Comparison of ENCODE assay signal across 33 cellular contexts in genomic region chr3:148131990-148132638, GRCh38.
DNase-seq lines count a peak whose midpoint lies in the region; ATAC-seq and TF ChIP-seq lines count a peak whose summit lies in the region.
"Had no signal": no experiment of that assay in that cellular context is flagged by ENCODE, and none has a peak within 500 bp of the region (broad histone marks: within the 10 kb centered on the region; RNA-seq: fewer than 3 reads in every experiment).

No MANE protein-coding gene starts in this region.

- ATAC-seq in HG03442 (IDR thresholded peaks at IDR 0.05; ENCODE audit: unreplicated experiment) (no peak), SK-N-SH treated with all-trans-retinoic acid at 6 μM for 48 hours (no peak)
- ATAC-seq: activated CD8-positive, alpha-beta memory T cell treated with anti-CD3 and anti-CD28 coated beads, Interleukin-2, amount 10 ng/mL, durations not matched to agents 7 days and 5 days; activated T-cell treated with anti-CD3 and anti-CD28 coated beads, Interleukin-2, amount 50 U/mL, for 4 hours; stimulated activated effector memory CD8-positive, alpha-beta T cell treated with anti-CD3 and anti-CD28 coated beads, Interleukin-12 subunit alpha, Interleukin-12 subunit beta, amount 100 ng/mL, for 72 hours had no signal

- in situ Hi-C loops in brain microvascular endothelial cell (cut with HindIII; ENCODE audit: low pct_ligation_motif_present, low sequenced_read_pairs), result no loop called here

- H3K4me3 ChIP-seq in brain microvascular endothelial cell (ENCODE audit: low read depth, low read length), result no peak overlapping the region
- H3K4me3 ChIP-seq: coronary artery, left ventricle myocardium inferior, ovary, SK-N-MC, transverse colon had no signal

- H3K36me3 ChIP-seq in brain microvascular endothelial cell (replicated peaks), result no peaks in the 10 kb centered on the region
- H3K36me3 ChIP-seq: left ventricle myocardium inferior, ovary, transverse colon had no signal

- no peak overlapping the region for H3K27ac ChIP-seq in brain microvascular endothelial cell
- H3K27ac ChIP-seq: 22Rv1, coronary artery, epithelial cell of prostate, left ventricle myocardium inferior, ovary, SK-N-MC, transverse colon had no signal

- no peaks in the 10 kb centered on the region for H3K27me3 ChIP-seq in brain microvascular endothelial cell (replicated peaks)
- H3K27me3 ChIP-seq: ovary, transverse colon had no signal

- DNase-seq in DMS53 (lab: John Stamatoyannopoulos, UW), result peak; percentile 13
- DNase-seq in DMS53 treated with DMSO at 0.1 percent for 48 hours (lab: John Stamatoyannopoulos, UW; ENCODE audit: unreplicated experiment), result no peak
- peak; percentile 30 for DNase-seq in HS-5 (ENCODE audit: low read depth)
- peak; percentile 27 for DNase-seq in brain microvascular endothelial cell
- DNase-seq in T-helper 9 cell, result no peak
- no peak for DNase-seq in stimulated activated naive CD4-positive, alpha-beta T cell (lab: John Stamatoyannopoulos, UW)
- DNase-seq: activated CD4-positive, alpha-beta T cell treated with anti-CD3 and anti-CD28 coated beads, Interleukin-2, amount 50 U/mL, for 4 hours; activated CD4-positive, CD25-positive, alpha-beta regulatory T cell; activated CD8-positive, alpha-beta memory T cell treated with anti-CD3 and anti-CD28 coated beads, Interleukin-2, amount 10 ng/mL, durations not matched to agents 7 days and 5 days; activated gamma-delta T cell treated with Interleukin-2 at 50 U/mL for 16 hours; activated naive CD8-positive, alpha-beta T cell treated with anti-CD3 and anti-CD28 coated beads, Interleukin-2, amount 10 ng/mL, durations not matched to agents 7 days and 5 days; activated T-cell treated with anti-CD3 and anti-CD28 coated beads, Interleukin-2, amount 50 U/mL, for 4 hours; aorta; C1 segment of cervical spinal cord; COR-L47; DMS79 treated with DMSO at 0.1 percent for 48 hours; effector CD8-positive, alpha-beta T cell; islet precursor cell; left ventricle myocardium inferior; mesenchymal stem cell; NCI-H1048; NCI-H1694 treated with DMSO at 0.1 percent for 48 hours; NCI-H510A; nephron progenitor cell; ovary; transverse colon had no signal

- no peak for TF ChIP-seq CTCF in brain microvascular endothelial cell (IDR thresholded peaks at IDR 0.05; ENCODE audit: low read depth, low read length, missing control alignments)

TF ChIP-seq in SK-N-SH treated with all-trans-retinoic acid at 6 μM for 48 hours, 23 proteins besides CTCF, POLR2A, EP300 and RAD21:
- TF ChIP-seq ZNF565 (CRISPR knock-in tag; conservative IDR thresholded peaks at IDR 0.05; ENCODE audit: low read depth) (no peak), CSRNP3 (CRISPR knock-in tag; IDR thresholded peaks at IDR 0.05) (no peak), ZC3H10 (CRISPR knock-in tag; IDR thresholded peaks at IDR 0.05) (no peak), POU6F1 (CRISPR knock-in tag; IDR thresholded peaks at IDR 0.05; ENCODE audit: borderline replicate concordance, low read depth) (no peak), ZNF70 (CRISPR knock-in tag; IDR thresholded peaks at IDR 0.05) (no peak), CSDC2 (CRISPR knock-in tag; IDR thresholded peaks at IDR 0.05) (no peak), TOX (CRISPR knock-in tag; IDR thresholded peaks at IDR 0.05; ENCODE audit: borderline replicate concordance) (no peak), ZFP30 (CRISPR knock-in tag; IDR thresholded peaks at IDR 0.05) (no peak), TSHZ2 (CRISPR knock-in tag; IDR thresholded peaks at IDR 0.05) (no peak), ISL1 (CRISPR knock-in tag; IDR thresholded peaks at IDR 0.05) (no peak), PPARA (CRISPR knock-in tag; IDR thresholded peaks at IDR 0.05; ENCODE audit: borderline replicate concordance) (no peak), RARB (CRISPR knock-in tag; IDR thresholded peaks at IDR 0.05) (no peak), ZFP3 (CRISPR knock-in tag; IDR thresholded peaks at IDR 0.05) (no peak), TCF4 (CRISPR knock-in tag; IDR thresholded peaks at IDR 0.05; ENCODE audit: borderline replicate concordance) (no peak), SNAI2 (CRISPR knock-in tag; IDR thresholded peaks at IDR 0.05) (no peak)

Comparison
In these comparisons a context has a peak if more than half of its experiments do, and no peak if none do; other contexts are left out.
1. DNase-seq: peak in DMS53 (single experiment), HS-5 (single experiment) and brain microvascular endothelial cell (single experiment); none in DMS53 treated with DMSO at 0.1 percent for 48 hours (single experiment), T-helper 9 cell (single experiment) and stimulated activated naive CD4-positive, alpha-beta T cell (0 of 6).